8 cellular contexts compared by ENCODE assay signal in genomic region chr19:48660854-48661731, GRCh38. TPM values are rescaled to one million over a fixed set of nuclear protein-coding genes. Genes with fewer than 3 reads are reported as not detected.
A peak's percentile ranks its signal among the peaks of the same experiment; 100 is the strongest.
DNase-seq lines count a peak whose midpoint lies in the region; FAIRE-seq and TF ChIP-seq lines count a peak whose summit lies in the region.

No MANE protein-coding gene starts in this region.

- H3K27me3 ChIP-seq in SJCRH30 = no peaks in the 10 kb centered on the region
- H3K27me3 ChIP-seq in parathyroid adenoma (ENCODE audit: control insufficient read depth, insufficient read depth, low read length) = no peaks in the 10 kb centered on the region
- no peaks in the 10 kb centered on the region for H3K27me3 ChIP-seq in transverse colon

- peaks cover 35% of the 10 kb centered on the region for H3K36me3 ChIP-seq in SJCRH30
- H3K36me3 ChIP-seq in parathyroid adenoma (ENCODE audit: control insufficient read depth, insufficient read depth, low read length) = no peaks in the 10 kb centered on the region
- no peaks in the 10 kb centered on the region for H3K36me3 ChIP-seq in transverse colon

- FAIRE-seq in frontal cortex (lab: Jason Lieb, UNC) = no peak

- H3K9me3 ChIP-seq in SJCRH30 (replicated peaks) = no peaks in the 10 kb centered on the region
- no peaks in the 10 kb centered on the region for H3K9me3 ChIP-seq in parathyroid adenoma (ENCODE audit: control insufficient read depth, low read length)
- H3K9me3 ChIP-seq in transverse colon = no peaks in the 10 kb centered on the region

- H3K4me1 ChIP-seq in SJCRH30 (peaks cover 14% of the 10 kb centered on the region), parathyroid adenoma (no peaks in the 10 kb centered on the region), transverse colon (peaks cover 0 to 10% (median 4%) of the 10 kb centered on the region in 4 donors)

- 60% methylated on average over 40 of the region's 40 CpGs; no CpG with 5 or more reads in 1 of the 2 donors for WGBS in transverse colon (ENCODE audit: low coverage in 1 of 2), 2 donors

- in situ Hi-C loops in transverse colon (cut with MboI; ENCODE audit: low pct_ligation_motif_present in 1 of 4, low pct_unique_long_range_greater_than_20kb in 1 of 4, low sequenced_read_pairs in 3 of 4) = no loop called here

- no peak overlapping the region for H3K4me3 ChIP-seq in SJCRH30
- no peak overlapping the region for H3K4me3 ChIP-seq in parathyroid adenoma (ENCODE audit: low read depth, low read length)
- peak overlapping the region in 1 of 4 donors; percentile 9 for H3K4me3 ChIP-seq in transverse colon

- peak overlapping the region; percentile 36 for H3K4me2 ChIP-seq in parathyroid adenoma (ENCODE audit: low read length)

- no peak for TF ChIP-seq POLR2A in transverse colon (IDR thresholded peaks at IDR 0.05)

- intact Hi-C loops in transverse colon (cut with DNase I; ENCODE audit: low total_unique reads) = loop anchor here (5.0 kb wide), 1 partner anchor 511 kb away; no protein-coding TSS in a partner anchor

- no peak for TF ChIP-seq EP300 in transverse colon (IDR thresholded peaks at IDR 0.05; ENCODE audit: low read depth)

- no peak overlapping the region for H3K27ac ChIP-seq in SJCRH30
- peak overlapping the region; percentile 58 for H3K27ac ChIP-seq in parathyroid adenoma
- peak overlapping the region; percentile 3 to 43 (median 24) for H3K27ac ChIP-seq in transverse colon

- no peaks in the 10 kb centered on the region for H3K79me2 ChIP-seq in parathyroid adenoma

- TF ChIP-seq CTCF in GM20000 (IDR thresholded peaks at IDR 0.05; ENCODE audit: extremely low read depth, missing control alignments) (no peak), parathyroid adenoma (IDR thresholded peaks at IDR 0.05) (no peak), transverse colon (IDR thresholded peaks at IDR 0.05) (no peak)

- peak; percentile 60 for DNase-seq in COLO668 (lab: John Stamatoyannopoulos, UW; ENCODE audit: unreplicated experiment)
- DNase-seq in GM20000 (ENCODE audit: low spot score) = peak; percentile 99
- peak; percentile 85 for DNase-seq in HT1080 (ENCODE audit: low read depth)
- DNase-seq in SJCRH30 = peak; percentile 69 to 76
- DNase-seq in activated gamma-delta T cell treated with anti-CD3 and anti-CD28 coated beads, Interleukin-2, amount 50 U/mL, for 16 hours (ENCODE audit: low read depth) = peak; percentile 64
- peak; percentile 90 to 98 for DNase-seq in frontal cortex (ENCODE audit: low spot score in 2 of 2)
- DNase-seq in transverse colon = peak; percentile 87

- no peak overlapping the region for H3K9ac ChIP-seq in parathyroid adenoma

- peak overlapping the region; percentile 46 for H2AFZ ChIP-seq in parathyroid adenoma

RNA-seq across cellular contexts. Expression of gene NTN5, which starts 11.7 kb away (rescaled TPM):
- not detected in 2 replicates for total RNA-seq in HT1080 (2014; rRNA removed; shearing (Covaris generic))
- polyA plus RNA-seq in HT1080 (2015; cell fraction: cytosol; rRNA removed) = not detected in 2 replicates
- not detected in 2 replicates for polyA plus RNA-seq in HT1080 (2015; cell fraction: nucleus; rRNA removed)
- total RNA-seq in SJCRH30 (2014; rRNA removed; shearing (Covaris generic)) = 151 and 155 TPM in 2 replicates
- not detected for total RNA-seq in frontal cortex
- total RNA-seq in transverse colon = 1 to 10 TPM in 1 of 4 donors, under 1 TPM in 1, not detected in 2; 0.41 to 1.1 TPM

RNA-seq across cellular contexts. Expression of gene CA11, which starts 15.1 kb away (rescaled TPM):
- total RNA-seq in HT1080 (2014; rRNA removed; shearing (Covaris generic)) = 0.77 and 1.4 TPM in 2 replicates
- polyA plus RNA-seq in HT1080 (2015; cell fraction: cytosol; rRNA removed) = 0.59 and 0.69 TPM in 2 replicates
- 0.29 and 1.2 TPM in 2 replicates for polyA plus RNA-seq in HT1080 (2015; cell fraction: nucleus; rRNA removed)
- 10.7 and 11.8 TPM in 2 replicates for total RNA-seq in SJCRH30 (2014; rRNA removed; shearing (Covaris generic))
- total RNA-seq in frontal cortex (12.6 TPM), transverse colon (1 to 10 TPM in 2 of 4 donors, not detected in 2; 1.4 to 2.5 TPM)

RNA-seq across cellular contexts. Expression of gene DBP, which starts 23.9 kb away (rescaled TPM):
- 10.3 and 11.1 TPM in 2 replicates for total RNA-seq in HT1080 (2014; rRNA removed; shearing (Covaris generic))
- polyA plus RNA-seq in HT1080 (2015; cell fraction: cytosol; rRNA removed) = 5.1 and 7.7 TPM in 2 replicates
- 2.8 and 4.6 TPM in 2 replicates for polyA plus RNA-seq in HT1080 (2015; cell fraction: nucleus; rRNA removed)
- 23.9 and 24.4 TPM in 2 replicates for total RNA-seq in SJCRH30 (2014; rRNA removed; shearing (Covaris generic))
- total RNA-seq in frontal cortex = 4.9 TPM
- 10 to 100 TPM in 3 of 4 donors, 1 to 10 TPM in 1; 8.7 to 13.8 (median 11.6) TPM for total RNA-seq in transverse colon

RNA-seq across cellular contexts. Expression of gene FUT2, which starts 34.7 kb away (rescaled TPM):
- total RNA-seq in HT1080 (2014; rRNA removed; shearing (Covaris generic)) = not detected in 2 replicates
- not detected in 2 replicates for polyA plus RNA-seq in HT1080 (2015; cell fraction: cytosol; rRNA removed)
- not detected in 2 replicates for polyA plus RNA-seq in HT1080 (2015; cell fraction: nucleus; rRNA removed)
- 0.08 and 0.30 TPM in 2 replicates for total RNA-seq in SJCRH30 (2014; rRNA removed; shearing (Covaris generic))
- total RNA-seq in frontal cortex = under 0.01 TPM
- total RNA-seq in transverse colon = 10 to 100 TPM; 32.5 to 68.6 (median 55.1) TPM

RNA-seq across cellular contexts. Expression of gene SPHK2, which starts 41.8 kb away (rescaled TPM):
- 15.9 and 16.5 TPM in 2 replicates for total RNA-seq in HT1080 (2014; rRNA removed; shearing (Covaris generic))
- 20.1 and 23.8 TPM in 2 replicates for polyA plus RNA-seq in HT1080 (2015; cell fraction: cytosol; rRNA removed)
- polyA plus RNA-seq in HT1080 (2015; cell fraction: nucleus; rRNA removed) = 28.3 and 34.4 TPM in 2 replicates
- 13.1 and 17.4 TPM in 2 replicates for total RNA-seq in SJCRH30 (2014; rRNA removed; shearing (Covaris generic))
- total RNA-seq in frontal cortex (6.9 TPM), transverse colon (100 to 1,000 TPM in 1 of 4 donors, 10 to 100 TPM in 3; 41.8 to 185 (median 68.7) TPM)

Comparison
In these comparisons a context has a peak if more than half of its experiments do, and no peak if none do; other contexts are left out.
1. RNA of gene NTN5, which starts 11.7 kb away (total RNA-seq): 151 to 155 TPM in SJCRH30; 0.41 to 1.1 TPM in transverse colon, not detected in HT1080 and not detected in frontal cortex (single experiment); every median in the first group is over 10 times any median in the second.
2. Peak in every context shown above with its lines, with median percentiles within 50 percentile points of each other: DNase-seq.